In the genomic region with DNA sequence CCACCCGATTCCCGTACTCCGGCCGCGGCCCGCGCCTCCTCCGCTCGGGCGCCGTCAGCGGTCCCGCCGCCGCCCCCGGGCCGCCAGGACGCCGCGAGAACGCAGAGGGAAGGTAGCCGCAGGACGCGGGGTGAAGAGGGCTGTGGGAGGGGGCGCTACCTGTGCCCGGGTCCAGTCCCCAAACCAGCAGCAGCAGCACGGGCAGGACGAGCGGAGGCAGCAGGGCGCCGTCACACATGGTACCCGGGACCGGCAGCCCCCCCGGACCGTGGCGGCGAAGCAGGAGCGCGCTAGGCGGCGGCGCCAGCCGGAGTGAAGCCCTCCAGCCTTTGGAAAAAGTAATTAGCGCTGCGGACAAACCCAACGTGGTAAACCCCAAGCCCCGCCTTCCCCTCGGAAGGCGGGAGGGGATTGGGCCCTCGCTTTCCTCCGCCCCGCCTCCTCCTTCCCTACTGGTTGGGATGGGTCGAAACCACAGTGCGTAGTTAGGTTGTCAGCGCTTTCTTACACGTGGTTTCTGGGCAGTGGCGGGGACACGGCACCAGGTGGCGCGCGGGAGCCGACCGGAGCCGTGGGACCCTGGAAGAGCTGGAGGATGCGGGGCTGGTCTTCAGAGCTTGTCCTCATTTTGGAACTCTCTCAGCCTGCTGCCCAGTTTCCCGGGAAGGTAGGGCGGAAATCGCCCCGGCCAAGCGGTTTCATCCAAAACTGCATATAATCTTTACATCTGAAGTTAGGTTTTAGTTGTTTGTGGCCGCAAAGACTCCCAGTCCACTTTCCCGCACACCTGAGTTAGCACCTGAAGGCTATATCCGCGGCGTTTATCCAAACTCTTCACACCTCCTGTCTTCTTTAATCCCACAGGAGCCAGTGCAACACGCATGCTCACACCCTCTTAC, we compare ENCODE assay signal across 8 cellular contexts. TPM values are rescaled to one million over a fixed set of nuclear protein-coding genes. Genes with fewer than 3 reads are reported as not detected.
DNase-seq lines count a peak whose midpoint lies in the region; ATAC-seq and TF ChIP-seq lines count a peak whose summit lies in the region.

A gene with protein sequence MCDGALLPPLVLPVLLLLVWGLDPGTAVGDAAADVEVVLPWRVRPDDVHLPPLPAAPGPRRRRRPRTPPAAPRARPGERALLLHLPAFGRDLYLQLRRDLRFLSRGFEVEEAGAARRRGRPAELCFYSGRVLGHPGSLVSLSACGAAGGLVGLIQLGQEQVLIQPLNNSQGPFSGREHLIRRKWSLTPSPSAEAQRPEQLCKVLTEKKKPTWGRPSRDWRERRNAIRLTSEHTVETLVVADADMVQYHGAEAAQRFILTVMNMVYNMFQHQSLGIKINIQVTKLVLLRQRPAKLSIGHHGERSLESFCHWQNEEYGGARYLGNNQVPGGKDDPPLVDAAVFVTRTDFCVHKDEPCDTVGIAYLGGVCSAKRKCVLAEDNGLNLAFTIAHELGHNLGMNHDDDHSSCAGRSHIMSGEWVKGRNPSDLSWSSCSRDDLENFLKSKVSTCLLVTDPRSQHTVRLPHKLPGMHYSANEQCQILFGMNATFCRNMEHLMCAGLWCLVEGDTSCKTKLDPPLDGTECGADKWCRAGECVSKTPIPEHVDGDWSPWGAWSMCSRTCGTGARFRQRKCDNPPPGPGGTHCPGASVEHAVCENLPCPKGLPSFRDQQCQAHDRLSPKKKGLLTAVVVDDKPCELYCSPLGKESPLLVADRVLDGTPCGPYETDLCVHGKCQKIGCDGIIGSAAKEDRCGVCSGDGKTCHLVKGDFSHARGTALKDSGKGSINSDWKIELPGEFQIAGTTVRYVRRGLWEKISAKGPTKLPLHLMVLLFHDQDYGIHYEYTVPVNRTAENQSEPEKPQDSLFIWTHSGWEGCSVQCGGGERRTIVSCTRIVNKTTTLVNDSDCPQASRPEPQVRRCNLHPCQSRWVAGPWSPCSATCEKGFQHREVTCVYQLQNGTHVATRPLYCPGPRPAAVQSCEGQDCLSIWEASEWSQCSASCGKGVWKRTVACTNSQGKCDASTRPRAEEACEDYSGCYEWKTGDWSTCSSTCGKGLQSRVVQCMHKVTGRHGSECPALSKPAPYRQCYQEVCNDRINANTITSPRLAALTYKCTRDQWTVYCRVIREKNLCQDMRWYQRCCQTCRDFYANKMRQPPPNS (minus strand): TSS at position 314 of the 899 bp plus-strand sequence. CDS start 76 bp downstream, at position 238.

- in situ Hi-C loops in mammary epithelial cell (cut with MboI; ENCODE audit: low sequenced_read_pairs in 2 of 2) = no loop called here

- H3K27me3 ChIP-seq in WERI-Rb-1 (ENCODE audit: insufficient read depth, low read depth, severe bottlenecking) = peaks cover 53% of the 10 kb centered on the region
- peaks cover 7% of the 10 kb centered on the region for H3K27me3 ChIP-seq in mammary epithelial cell (ENCODE audit: insufficient read depth, low read length)
- H3K27me3 ChIP-seq in iPS-20b (ENCODE audit: insufficient read depth, low read length) = peaks cover 67% of the 10 kb centered on the region
- peaks cover 31% of the 10 kb centered on the region for H3K27me3 ChIP-seq in skeletal muscle satellite cell (ENCODE audit: control insufficient read depth, insufficient read depth, low read length)

- WGBS in mammary epithelial cell (ENCODE audit: low coverage, missing lambda C conversion rate) = 8% methylated on average over 24 of the region's 76 CpGs

- H4K20me1 ChIP-seq in mammary epithelial cell (ENCODE audit: insufficient read depth, low read length) = no peaks in the 10 kb centered on the region

- H3K4me2 ChIP-seq in mammary epithelial cell (ENCODE audit: insufficient read depth, low read depth, low read length) (peak within 1 kb of the TSS; percentile 100), skeletal muscle satellite cell (ENCODE audit: low read length) (peak within 1 kb of the TSS; percentile 93)

- ATAC-seq in HG02623 (IDR thresholded peaks at IDR 0.05; ENCODE audit: unreplicated experiment) = peak; percentile 89

- dilution Hi-C loops in mammary epithelial cell (cut with HindIII; ENCODE audit: low sequenced_read_pairs) = loop anchor here (25.0 kb wide), 1 partner anchor 405 kb away; no protein-coding TSS in a partner anchor

- BruUV-seq in mammary epithelial cell (replicated peaks; lab: Mats Ljungman, UMichigan) = no TSS peak

- H3K4me1 ChIP-seq in mammary epithelial cell (ENCODE audit: insufficient read depth, low read length) = peaks cover 6% of the 10 kb centered on the region
- peaks cover 7% of the 10 kb centered on the region for H3K4me1 ChIP-seq in iPS-20b (ENCODE audit: insufficient read depth, low read length)
- peaks cover 4% of the 10 kb centered on the region for H3K4me1 ChIP-seq in skeletal muscle satellite cell (ENCODE audit: control insufficient read depth, insufficient read depth, low read length)

- peak within 1 kb of the TSS; percentile 91 for H2AFZ ChIP-seq in mammary epithelial cell (ENCODE audit: low read depth, low read length)

- no peaks in the 10 kb centered on the region for H3K79me2 ChIP-seq in mammary epithelial cell (ENCODE audit: insufficient read depth, low read length)

- H3K9ac ChIP-seq in mammary epithelial cell (ENCODE audit: insufficient read depth, low read length) = no peak within 1 kb of the TSS
- no peak within 1 kb of the TSS for H3K9ac ChIP-seq in iPS-20b (ENCODE audit: low read depth, low read length)
- H3K9ac ChIP-seq in skeletal muscle satellite cell (ENCODE audit: low read depth, low read length) = no peak within 1 kb of the TSS

- TF ChIP-seq CTCF in WERI-Rb-1 (IDR thresholded peaks at IDR 0.05; ENCODE audit: low read depth, low read length) (peak; percentile 89), mammary epithelial cell (conservative IDR thresholded peaks at IDR 0.05 in 1 of 2, IDR thresholded peaks at IDR 0.05 in 1 of 2; ENCODE audit: extremely low read depth in 1 of 2, insufficient read depth in 1 of 2, low read depth in 1 of 2, low read length in 2 of 2) (peak; percentile 79 to 93)

- no peaks in the 10 kb centered on the region for H3K9me3 ChIP-seq in WERI-Rb-1 (ENCODE audit: severe bottlenecking)
- no peaks in the 10 kb centered on the region for H3K9me3 ChIP-seq in mammary epithelial cell (replicated peaks; ENCODE audit: insufficient read depth, low read length)
- H3K9me3 ChIP-seq in iPS-20b (ENCODE audit: insufficient read depth, low read depth, low read length) = no peaks in the 10 kb centered on the region
- H3K9me3 ChIP-seq in skeletal muscle satellite cell (replicated peaks; ENCODE audit: low read length) = no peaks in the 10 kb centered on the region

- intact Hi-C loops in mammary epithelial cell (cut with micrococcal nuclease) = loop anchor here (1.0 to 10.0 kb wide), 4 partner anchors 41 to 913 kb away; a partner anchor contains a TSS

- H3K36me3 ChIP-seq in WERI-Rb-1 = no peaks in the 10 kb centered on the region
- H3K36me3 ChIP-seq in mammary epithelial cell (ENCODE audit: insufficient read depth, low read length) = no peaks in the 10 kb centered on the region
- no peaks in the 10 kb centered on the region for H3K36me3 ChIP-seq in iPS-20b (ENCODE audit: insufficient read depth, low read depth, low read length)
- H3K36me3 ChIP-seq in skeletal muscle satellite cell (ENCODE audit: insufficient read depth, low read length) = no peaks in the 10 kb centered on the region

- CTCF ChIA-PET in mammary epithelial cell (lab: Charles Lee; ENCODE audit: low non-redundant PET) = interaction anchor here (0.5 to 0.7 kb wide), 3 partner anchors 231 to 260 kb away, joined by 3 to 6 read pairs (median 4); no protein-coding TSS in a partner anchor

- no peak within 1 kb of the TSS for H3K27ac ChIP-seq in WERI-Rb-1
- H3K27ac ChIP-seq in mammary epithelial cell (ENCODE audit: insufficient read depth, low read depth, low read length) = no peak within 1 kb of the TSS
- no peak within 1 kb of the TSS for H3K27ac ChIP-seq in iPS-20b (ENCODE audit: low read length)

- H3K4me3 ChIP-seq in GM08714 (ENCODE audit: low read length) (peak within 1 kb of the TSS; percentile 57; the same call in 1 of the 2 replicates), WERI-Rb-1 (ENCODE audit: low read depth, low read length) (peak within 1 kb of the TSS; percentile 50), mammary epithelial cell (replicated peaks in 1 of 3; ENCODE audit: insufficient read depth in 1 of 3, low read depth in 2 of 3, low read length in 3 of 3) (peak within 1 kb of the TSS; percentile 53 to 66 (median 63)), iPS-20b (ENCODE audit: low read length) (peak within 1 kb of the TSS; percentile 60; the same call in 1 of the 2 replicates), skeletal muscle satellite cell (ENCODE audit: low read length) (peak within 1 kb of the TSS; percentile 70)

- peak; percentile 96 for DNase-seq in NCI-H1417 treated with DMSO at 0.1 percent for 48 hours (lab: John Stamatoyannopoulos, UW)
- peak; percentile 96 for DNase-seq in WERI-Rb-1
- DNase-seq in mammary epithelial cell = peak; percentile 91
- DNase-seq in AML-193 (lab: John Stamatoyannopoulos, UW) = no peak

RNA-seq across cellular contexts. Expression of the gene that starts here (rescaled TPM):
- total RNA-seq in mammary epithelial cell = 1 to 10 TPM in 1 of 2 donors, under 1 TPM in 1; 0.45 to 1.7 TPM
- polyA plus RNA-seq in mammary epithelial cell = 0.24 TPM
- polyA minus RNA-seq in mammary epithelial cell = not detected
- total RNA-seq in skeletal muscle satellite cell (2012; rRNA removed) = 0.25 TPM in 1 of 2 replicates, not detected in the other

Comparison
In these comparisons a context has a peak if more than half of its experiments do, and no peak if none do; other contexts are left out.
1. DNase-seq: peak in NCI-H1417 treated with DMSO at 0.1 percent for 48 hours (single experiment), WERI-Rb-1 (single experiment) and mammary epithelial cell (single experiment); none in AML-193 (0 of 2).
2. Peak in every context shown above with its lines, with median percentiles within 50 percentile points of each other: H3K4me3 ChIP-seq.